ENCODE assay signal across 8 cellular contexts in the genomic region with DNA sequence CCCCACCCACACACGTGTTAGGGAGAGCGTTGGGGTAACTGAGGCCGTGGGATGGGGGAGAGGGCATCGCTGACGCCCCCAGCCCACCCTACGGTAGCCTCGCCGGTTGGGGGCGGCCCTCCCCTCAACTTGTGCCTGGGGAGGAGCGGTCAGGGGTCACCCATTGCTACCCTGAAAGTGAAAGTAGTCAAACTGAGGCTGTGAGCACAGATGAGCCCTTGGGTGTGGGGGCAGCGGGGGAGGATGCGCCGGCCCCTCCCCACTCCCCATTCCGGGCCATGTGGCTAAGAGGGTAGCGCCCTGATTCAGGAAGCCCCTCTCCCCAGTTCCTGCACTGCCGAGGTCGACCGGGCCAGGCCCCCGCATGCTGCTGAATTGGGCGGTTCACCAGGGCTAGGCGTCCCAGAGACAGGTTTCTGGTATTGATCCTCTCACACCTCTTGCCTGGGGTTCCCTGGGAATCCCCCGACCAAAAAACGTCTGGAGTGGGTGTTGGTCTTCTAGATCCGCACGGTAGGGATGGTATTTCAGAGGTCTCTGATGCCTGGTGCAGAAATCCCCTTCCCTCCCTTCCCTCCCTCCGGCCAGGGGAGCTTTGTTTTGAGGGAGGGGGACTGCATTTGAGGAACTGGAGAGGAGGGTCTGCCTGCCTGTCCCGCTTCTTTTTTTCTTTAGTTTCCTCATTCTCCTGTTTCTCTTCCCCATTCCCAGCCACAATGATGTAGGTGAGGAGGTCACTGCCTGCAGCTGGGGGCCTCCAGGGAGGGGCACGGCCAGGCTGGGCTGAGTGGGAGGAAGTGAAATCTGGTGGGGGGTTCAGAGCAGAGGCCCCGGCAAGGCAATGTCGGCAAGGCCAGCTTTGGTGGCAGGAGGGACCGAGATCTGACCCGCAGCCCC. TPM values are rescaled to one million over a fixed set of nuclear protein-coding genes. Genes with fewer than 3 reads are reported as not detected.
A peak's percentile ranks its signal among the peaks of the same experiment; 100 is the strongest.
DNase-seq lines count a peak whose midpoint lies in the region; ATAC-seq and TF ChIP-seq lines count a peak whose summit lies in the region.

No MANE protein-coding gene starts in this region.

- no peak for TF ChIP-seq CTCF in natural killer cell (IDR thresholded peaks at IDR 0.05)
- TF ChIP-seq CTCF in omental fat pad (IDR thresholded peaks at IDR 0.05), result no peak

- H3K27ac Mint-ChIP-seq in IgD-negative memory B cell (peak overlapping the region; percentile 95 to 99 (median 98)), natural killer cell (peak overlapping the region; percentile 91 to 96)
- H3K27ac Mint-ChIP-seq in activated CD4-positive, alpha-beta T cell treated with anti-CD3 and anti-CD28 coated beads, Interleukin-2, amount 10 ng/mL, durations not matched to agents 7 days and 5 days, result peak overlapping the region; percentile 92

- H3K9ac ChIP-seq in endocrine pancreas (ENCODE audit: control insufficient read depth, insufficient read depth, low read length), result peak overlapping the region; percentile 79

- no peaks in the 10 kb centered on the region for H3K4me1 ChIP-seq in endocrine pancreas (ENCODE audit: control insufficient read depth, insufficient read depth, low read length)
- no peaks in the 10 kb centered on the region for H3K4me1 ChIP-seq in urinary bladder (ENCODE audit: insufficient read depth)

- no peaks in the 10 kb centered on the region for H3K9me3 ChIP-seq in endocrine pancreas (ENCODE audit: control insufficient read depth, low read length)

- no peaks in the 10 kb centered on the region for H3K36me3 ChIP-seq in endocrine pancreas (ENCODE audit: control insufficient read depth, insufficient read depth, low read length)
- no peaks in the 10 kb centered on the region for H3K36me3 ChIP-seq in urinary bladder (ENCODE audit: insufficient read depth)

- peak overlapping the region; percentile 31 for H3K27ac ChIP-seq in urinary bladder (ENCODE audit: low read depth)

- intact Hi-C loops in natural killer cell (cut with micrococcal nuclease), result loop anchor here (1.0 kb wide), 1 partner anchor 24 kb away; no protein-coding TSS in a partner anchor

- H3K4me3 Mint-ChIP-seq in IgD-negative memory B cell (peak overlapping the region; percentile 89 to 97 (median 94)), natural killer cell (peak overlapping the region; percentile 95)
- peak overlapping the region; percentile 91 for H3K4me3 Mint-ChIP-seq in activated CD4-positive, alpha-beta T cell treated with anti-CD3 and anti-CD28 coated beads, Interleukin-2, amount 10 ng/mL, durations not matched to agents 7 days and 5 days

- H3K9me3 Mint-ChIP-seq in IgD-negative memory B cell, result no peaks in the 10 kb centered on the region
- H3K9me3 Mint-ChIP-seq in activated CD4-positive, alpha-beta T cell treated with anti-CD3 and anti-CD28 coated beads, Interleukin-2, amount 10 ng/mL, durations not matched to agents 7 days and 5 days, result no peaks in the 10 kb centered on the region
- no peaks in the 10 kb centered on the region for H3K9me3 Mint-ChIP-seq in natural killer cell

- POLR2A ChIA-PET in activated CD4-positive, alpha-beta T cell treated with anti-CD3 and anti-CD28 coated beads, Interleukin-2, amount 10 ng/mL, durations not matched to agents 7 days and 5 days (lab: Charles Lee), result no interaction called here

- CTCF ChIA-PET in activated CD4-positive, alpha-beta T cell treated with anti-CD3 and anti-CD28 coated beads, Interleukin-2, amount 10 ng/mL, durations not matched to agents 7 days and 5 days (lab: Charles Lee), result interaction anchor here (0.6 to 8.8 kb wide), 6 partner anchors 9 to 45 kb away, joined by 5 to 73 read pairs (median 12); no protein-coding TSS in a partner anchor

- H3K36me3 Mint-ChIP-seq in IgD-negative memory B cell (no peaks in the 10 kb centered on the region), natural killer cell (no peaks in the 10 kb centered on the region)
- peaks cover 15% of the 10 kb centered on the region for H3K36me3 Mint-ChIP-seq in activated CD4-positive, alpha-beta T cell treated with anti-CD3 and anti-CD28 coated beads, Interleukin-2, amount 10 ng/mL, durations not matched to agents 7 days and 5 days (ENCODE audit: low read depth)

- H3K27me3 ChIP-seq in endocrine pancreas (ENCODE audit: control insufficient read depth, insufficient read depth, low read length), result no peaks in the 10 kb centered on the region

- ATAC-seq in natural killer cell (peak in 1 of 3 donors; percentile 2), GM19328 (IDR thresholded peaks at IDR 0.05; ENCODE audit: unreplicated experiment) (no peak), omental fat pad (ENCODE audit: low FRiP score) (no peak)

- DNase-seq in activated CD4-positive, alpha-beta T cell treated with anti-CD3 and anti-CD28 coated beads, Interleukin-2, amount 10 ng/mL, durations not matched to agents 7 days and 5 days, result peak; percentile 56
- DNase-seq in natural killer cell (peak; percentile 51), NCI-H1092 (lab: John Stamatoyannopoulos, UW) (no peak), omental fat pad (ENCODE audit: low spot score) (no peak)

- 15% methylated on average over 32 of the region's 32 CpGs for WGBS in urinary bladder

- H3K4me1 Mint-ChIP-seq in IgD-negative memory B cell, result peaks cover 26 to 59% (median 51%) of the 10 kb centered on the region in 3 donors
- H3K4me1 Mint-ChIP-seq in activated CD4-positive, alpha-beta T cell treated with anti-CD3 and anti-CD28 coated beads, Interleukin-2, amount 10 ng/mL, durations not matched to agents 7 days and 5 days, result peaks cover 67% of the 10 kb centered on the region
- peaks cover 55 to 79% of the 10 kb centered on the region in 2 donors for H3K4me1 Mint-ChIP-seq in natural killer cell

- H3K27me3 Mint-ChIP-seq in IgD-negative memory B cell (no peaks in the 10 kb centered on the region), natural killer cell (ENCODE audit: low read depth in 2 of 2) (no peaks in the 10 kb centered on the region)
- H3K27me3 Mint-ChIP-seq in activated CD4-positive, alpha-beta T cell treated with anti-CD3 and anti-CD28 coated beads, Interleukin-2, amount 10 ng/mL, durations not matched to agents 7 days and 5 days, result no peaks in the 10 kb centered on the region

- H3K4me3 ChIP-seq in endocrine pancreas (ENCODE audit: control insufficient read depth, insufficient read depth, low read length) (no peak overlapping the region), urinary bladder (ENCODE audit: low read depth, low read length) (peak overlapping the region; percentile 83)

RNA-seq across cellular contexts. Expression of gene SH2B3, which starts 1.0 kb away (rescaled TPM):
- polyA plus RNA-seq in IgD-negative memory B cell, result 10.3 TPM
- 10 to 100 TPM; 29.7 to 29.8 TPM for total RNA-seq in activated CD4-positive, alpha-beta T cell treated with anti-CD3 and anti-CD28 coated beads, Interleukin-2, amount 10 ng/mL, durations not matched to agents 7 days and 5 days
- 10 to 100 TPM; 68.1 to 81.3 (median 68.4) TPM for total RNA-seq in natural killer cell
- 15.3 TPM for total RNA-seq in urinary bladder
- 12.8 TPM for polyA plus RNA-seq in urinary bladder
- 10 to 100 TPM; 30.4 to 64.6 (median 48.3) TPM for total RNA-seq in omental fat pad

RNA-seq across cellular contexts. Expression of gene PHETA1, which starts 37.8 kb away (rescaled TPM):
- polyA plus RNA-seq in IgD-negative memory B cell (2.6 TPM), urinary bladder (9.8 TPM)
- under 1 TPM; 0.69 to 0.97 TPM for total RNA-seq in activated CD4-positive, alpha-beta T cell treated with anti-CD3 and anti-CD28 coated beads, Interleukin-2, amount 10 ng/mL, durations not matched to agents 7 days and 5 days
- total RNA-seq in natural killer cell (1 to 10 TPM; 3.4 to 3.8 (median 3.5) TPM), urinary bladder (2.5 TPM), omental fat pad (10 to 100 TPM in 1 of 4 donors, 1 to 10 TPM in 3; 5.5 to 14.6 (median 8.9) TPM)

Comparison
In these comparisons a context has a peak if more than half of its experiments do, and no peak if none do; other contexts are left out.
1. DNase-seq: peak in activated CD4-positive, alpha-beta T cell treated with anti-CD3 and anti-CD28 coated beads, Interleukin-2, amount 10 ng/mL, durations not matched to agents 7 days and 5 days (single experiment) and natural killer cell (single experiment); none in NCI-H1092 (single experiment) and omental fat pad (single experiment).
2. Peak in every context shown above with its lines, with median percentiles within 50 percentile points of each other: H3K27ac Mint-ChIP-seq and H3K4me3 Mint-ChIP-seq.